ENCODE assay signal across 28 cellular contexts in the genomic region with DNA sequence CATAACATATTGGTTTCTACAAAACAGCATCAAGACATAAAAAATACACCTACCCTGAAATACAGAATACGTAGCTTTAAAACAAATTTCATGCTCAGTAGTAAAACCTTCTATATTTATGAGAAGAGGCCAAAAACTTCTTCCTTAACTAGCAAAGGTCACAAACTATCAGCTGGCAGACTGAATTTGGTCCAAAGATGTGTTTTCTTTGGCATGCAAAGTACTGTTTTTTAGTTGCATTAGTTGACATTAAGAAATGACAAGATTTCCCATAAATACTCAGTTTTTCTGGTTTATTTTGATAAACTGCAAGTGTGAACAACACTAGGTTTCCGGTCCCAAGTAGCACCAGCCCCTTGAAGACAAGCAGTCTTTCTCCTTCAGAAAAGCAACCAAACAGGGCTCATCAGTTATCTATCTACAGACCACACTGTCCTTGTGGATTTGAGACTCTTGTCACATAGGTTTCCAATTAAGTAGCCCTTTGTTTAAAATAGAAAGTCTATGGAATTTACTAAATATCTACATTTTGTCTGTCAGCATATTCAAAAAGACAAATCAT. TPM values are rescaled to one million over a fixed set of nuclear protein-coding genes. Genes with fewer than 3 reads are reported as not detected.
DNase-seq lines count a peak whose midpoint lies in the region; ATAC-seq, FAIRE-seq and TF ChIP-seq lines count a peak whose summit lies in the region.
"Had no signal": no experiment of that assay in that cellular context is flagged by ENCODE, and none has a peak within 500 bp of the region (broad histone marks: within the 10 kb centered on the region; RNA-seq: fewer than 3 reads in every experiment).

No MANE protein-coding gene starts in this region.

- H3K27ac Mint-ChIP-seq in osteocyte (ENCODE audit: unreplicated experiment), result peak overlapping the region; percentile 52
- H3K27ac Mint-ChIP-seq: activated CD4-positive, alpha-beta T cell treated with anti-CD3 and anti-CD28 coated beads, Interleukin-2, amount 10 ng/mL, durations not matched to agents 7 days and 5 days; activated naive CD8-positive, alpha-beta T cell treated with anti-CD3 and anti-CD28 coated beads, Interleukin-2, amount 10 ng/mL, durations not matched to agents 7 days and 5 days; activated T-cell treated with anti-CD3 and anti-CD28 coated beads, Interleukin-2, amount 50 U/mL, for 24 hours; IgD-negative memory B cell; naive thymus-derived CD8-positive, alpha-beta T cell had no signal

- no peak overlapping the region for H2BK20ac ChIP-seq in IMR-90 (ENCODE audit: low read depth, low read length)

- TF ChIP-seq POLR2A in IMR-90 (IDR thresholded peaks at IDR 0.05; ENCODE audit: low read depth, low read length) (no peak), K562 (conservative IDR thresholded peaks at IDR 0.05) (no peak)

- H3K9me1 ChIP-seq in IMR-90 (ENCODE audit: insufficient read depth, low read length) (no peaks in the 10 kb centered on the region), K562 (ENCODE audit: control insufficient read depth, insufficient read depth, low read length) (no peaks in the 10 kb centered on the region)

- H4K91ac ChIP-seq in IMR-90 (ENCODE audit: insufficient read depth, low read depth, low read length), result no peak overlapping the region

- TF ChIP-seq RAD21 in IMR-90 (IDR thresholded peaks at IDR 0.05; ENCODE audit: low read length), result no peak
- no peak for TF ChIP-seq RAD21 in K562 (CRISPR knock-in tag; conservative IDR thresholded peaks at IDR 0.05 in 1 of 2, IDR thresholded peaks at IDR 0.05 in 1 of 2)

- no peak overlapping the region for H3K14ac ChIP-seq in IMR-90 (replicated peaks; ENCODE audit: low read depth, low read length)

- DNase-seq in IMR-90 (no peak), K562 (ENCODE audit: extremely low read depth in 1 of 4, low spot score in 3 of 4) (no peak), fibroblast of pulmonary artery (ENCODE audit: low read depth) (peak; percentile 77), osteocyte (ENCODE audit: extremely low spot score, unreplicated experiment) (no peak), HTR-8/SVneo (ENCODE audit: insufficient read length, low spot score) (no peak), activated T-cell treated with anti-CD3 and anti-CD28 coated beads for 4 hours (no peak), foreskin keratinocyte (no peak)
- DNase-seq: activated CD4-positive, alpha-beta T cell treated with anti-CD3 and anti-CD28 coated beads, Interleukin-2, amount 10 ng/mL, durations not matched to agents 7 days and 5 days; activated gamma-delta T cell; activated naive CD8-positive, alpha-beta T cell treated with anti-CD3 and anti-CD28 coated beads, Interleukin-2, amount 10 ng/mL, durations not matched to agents 7 days and 5 days; activated T-cell treated with anti-CD3 and anti-CD28 coated beads, Interleukin-2, amount 50 U/mL, for 24 hours; COR-L47; dorsolateral prefrontal cortex; kidney; naive thymus-derived CD8-positive, alpha-beta T cell; NCI-H1092; NCI-H1694; NCI-H446 treated with DMSO at 0.1 percent for 48 hours; NCI-H82; SJCRH30; small intestine; stimulated activated naive CD4-positive, alpha-beta T cell; upper lobe of right lung had no signal

- POLR2A ChIA-PET in IMR-90 (lab: Charles Lee; ENCODE audit: unreplicated experiment) (no interaction called here), K562 (lab: Yijun Ruan, JAX) (interaction anchor here (0.5 to 1.1 kb wide), 2 partner anchors 9 to 1403 kb away, joined by 3 read pairs; no protein-coding TSS in a partner anchor)

- H2AK9ac ChIP-seq in IMR-90 (replicated peaks; ENCODE audit: low read depth, low read length, poor library complexity), result no peak overlapping the region

- H3K4me1 Mint-ChIP-seq in osteocyte (ENCODE audit: unreplicated experiment), result peaks cover 22% of the 10 kb centered on the region
- H3K4me1 Mint-ChIP-seq: activated CD4-positive, alpha-beta T cell treated with anti-CD3 and anti-CD28 coated beads, Interleukin-2, amount 10 ng/mL, durations not matched to agents 7 days and 5 days had no signal

- H3K79me2 ChIP-seq in K562 (ENCODE audit: control insufficient read depth, insufficient read depth, low read length), result no peaks in the 10 kb centered on the region

- no peaks in the 10 kb centered on the region for H3K9me3 ChIP-seq in IMR-90 (ENCODE audit: control insufficient read depth, insufficient read depth, low read length)
- no peaks in the 10 kb centered on the region for H3K9me3 ChIP-seq in K562 (replicated peaks; ENCODE audit: control insufficient read depth, insufficient read depth, low read depth, low read length)
- H3K9me3 ChIP-seq: SJCRH30, suprapubic skin, upper lobe of right lung had no signal

- dilution Hi-C loops in IMR-90 (cut with HindIII; ENCODE audit: low sequenced_read_pairs, unreplicated experiment), result no loop called here

- no peak overlapping the region for H3K4ac ChIP-seq in IMR-90 (ENCODE audit: low read depth, low read length)

- in situ Hi-C loops in IMR-90 (cut with MboI; ENCODE audit: low sequenced_read_pairs) (no loop called here), K562 (cut with MboI) (no loop called here)

- no peak overlapping the region for H2BK120ac ChIP-seq in IMR-90 (ENCODE audit: low read depth, low read length)

- H2AK5ac ChIP-seq in IMR-90 (ENCODE audit: low read depth, low read length), result no peak overlapping the region

- no peaks in the 10 kb centered on the region; a peak in 2 of 4 replicates for H3K79me1 ChIP-seq in IMR-90 (ENCODE audit: low read depth in 1 of 2, low read length in 2 of 2)

- H4K20me1 ChIP-seq in IMR-90 (ENCODE audit: insufficient read depth, low read length) (no peaks in the 10 kb centered on the region), K562 (replicated peaks; ENCODE audit: control insufficient read depth, insufficient read depth, low read length) (no peaks in the 10 kb centered on the region)

- H2AFZ ChIP-seq in IMR-90 (replicated peaks; ENCODE audit: low read length, poor library complexity) (no peak overlapping the region), K562 (ENCODE audit: low read depth, low read length) (no peak overlapping the region)

- no peak overlapping the region for H3K23ac ChIP-seq in IMR-90 (ENCODE audit: low read depth, low read length)

- intact Hi-C loops in IMR-90 (cut with micrococcal nuclease), result no loop called here
- intact Hi-C loops in K562 (cut with micrococcal nuclease), result no loop called here

- WGBS in IMR-90 (ENCODE audit: extremely low coverage in 2 of 2, insufficient read length in 1 of 2), 2 experiments, result no CpG with 5 or more reads among the region's 2 CpGs
- WGBS in K562 (ENCODE audit: insufficient coverage, low coverage, missing lambda C conversion rate), result 93% methylated on average over 2 of the region's 2 CpGs

- CTCF ChIA-PET in IMR-90 (lab: Yijun Ruan, JAX), result interaction anchor here (0.9 kb wide), 1 partner anchor 9 kb away, joined by 10 read pairs; no protein-coding TSS in a partner anchor
- CTCF ChIA-PET in K562 (lab: Yijun Ruan, JAX; ENCODE audit: low intra/inter-chr PET ratio), result no interaction called here

- H2BK5ac ChIP-seq in IMR-90 (ENCODE audit: low read depth, low read length, poor library complexity, severe bottlenecking), result no peak overlapping the region

- H3K4me3 ChIP-seq in IMR-90 (ENCODE audit: insufficient read depth, low read depth, low read length), result no peak overlapping the region
- no peak overlapping the region for H3K4me3 ChIP-seq in K562
- H3K4me3 ChIP-seq in fibroblast of pulmonary artery (replicated peaks; ENCODE audit: low read depth, low read length), result no peak overlapping the region
- H3K4me3 ChIP-seq: dorsolateral prefrontal cortex, SJCRH30, suprapubic skin, upper lobe of right lung had no signal

- H3K27ac ChIP-seq in IMR-90 (ENCODE audit: insufficient read depth, low read length), result no peak overlapping the region
- no peak overlapping the region for H3K27ac ChIP-seq in K562 (ENCODE audit: extremely low read depth, low read depth, low read length)
- no peak overlapping the region for H3K27ac ChIP-seq in foreskin keratinocyte
- H3K27ac ChIP-seq: C4-2B, SJCRH30, suprapubic skin, upper lobe of right lung had no signal

- no peak for TF ChIP-seq EP300 in K562 (IDR thresholded peaks at IDR 0.05; ENCODE audit: low read length)

- peak; percentile 32; the same call in 1 of the 2 replicates for ATAC-seq in IMR-90 (ENCODE audit: low read depth)
- ATAC-seq in K562, result no peak
- ATAC-seq in foreskin keratinocyte, result no peak
- no peak for ATAC-seq in GM18502 (IDR thresholded peaks at IDR 0.05; ENCODE audit: poor library complexity, unreplicated experiment)
- ATAC-seq: naive thymus-derived CD8-positive, alpha-beta T cell; upper lobe of right lung had no signal

- no TSS peak for BruUV-seq in IMR-90 (replicated peaks; lab: Mats Ljungman, UMichigan)
- BruUV-seq in K562 (replicated peaks; lab: Mats Ljungman, UMichigan), result no TSS peak

- peaks cover 8% of the 10 kb centered on the region for H3K36me3 Mint-ChIP-seq in osteocyte (ENCODE audit: unreplicated experiment)

- TF ChIP-seq CTCF in IMR-90 (conservative IDR thresholded peaks at IDR 0.05; ENCODE audit: low read depth, low read length) (no peak), K562 (IDR thresholded peaks at IDR 0.05 in 2 of 3, conservative IDR thresholded peaks at IDR 0.05 in 1 of 3; ENCODE audit: insufficient read depth in 2 of 3, low read depth in 1 of 3, low read length in 3 of 3) (no peak), fibroblast of pulmonary artery (IDR thresholded peaks at IDR 0.05; ENCODE audit: low read length, missing control alignments) (no peak), osteocyte (IDR thresholded peaks at IDR 0.05) (no peak), foreskin keratinocyte (conservative IDR thresholded peaks at IDR 0.05) (no peak)

- peak overlapping the region; percentile 33; the same call in 1 of the 2 replicates for H3K4me2 ChIP-seq in IMR-90 (ENCODE audit: low read depth, low read length)
- H3K4me2 ChIP-seq in K562 (ENCODE audit: insufficient read depth, low read length), result no peak overlapping the region

- no peak overlapping the region for H3K56ac ChIP-seq in IMR-90 (ENCODE audit: extremely low read depth, insufficient read depth, low read length)

- H3K4me3 Mint-ChIP-seq in osteocyte (ENCODE audit: unreplicated experiment), result no peak overlapping the region
- H3K4me3 Mint-ChIP-seq: activated CD4-positive, alpha-beta T cell treated with anti-CD3 and anti-CD28 coated beads, Interleukin-2, amount 10 ng/mL, durations not matched to agents 7 days and 5 days; activated naive CD8-positive, alpha-beta T cell treated with anti-CD3 and anti-CD28 coated beads, Interleukin-2, amount 10 ng/mL, durations not matched to agents 7 days and 5 days; activated T-cell treated with anti-CD3 and anti-CD28 coated beads, Interleukin-2, amount 50 U/mL, for 24 hours; IgD-negative memory B cell; naive thymus-derived CD8-positive, alpha-beta T cell had no signal

- H3K4me1 ChIP-seq in IMR-90 (ENCODE audit: control insufficient read depth, insufficient read depth, low read length), result peaks cover 7% of the 10 kb centered on the region
- H3K4me1 ChIP-seq in K562 (replicated peaks in 1 of 2; ENCODE audit: control insufficient read depth in 2 of 2, insufficient read depth in 2 of 2, low read length in 2 of 2), result no peaks in the 10 kb centered on the region
- no peaks in the 10 kb centered on the region for H3K4me1 ChIP-seq in foreskin keratinocyte
- H3K4me1 ChIP-seq: SJCRH30, suprapubic skin, upper lobe of right lung had no signal

- no peak overlapping the region for H4K8ac ChIP-seq in IMR-90 (ENCODE audit: low read depth in 2 of 2, low read length in 2 of 2)

- H3K27me3 ChIP-seq in IMR-90 (ENCODE audit: control insufficient read depth, insufficient read depth, low read length) (no peaks in the 10 kb centered on the region), K562 (ENCODE audit: control insufficient read depth in 2 of 2, insufficient read depth in 2 of 2, low read length in 2 of 2) (no peaks in the 10 kb centered on the region), foreskin keratinocyte (no peaks in the 10 kb centered on the region)
- H3K27me3 ChIP-seq: dorsolateral prefrontal cortex, SJCRH30, suprapubic skin, upper lobe of right lung had no signal

- no peak overlapping the region for H4K5ac ChIP-seq in IMR-90 (ENCODE audit: low read depth, low read length)

- H3K9me3 Mint-ChIP-seq in osteocyte (ENCODE audit: unreplicated experiment), result no peaks in the 10 kb centered on the region
- H3K9me3 Mint-ChIP-seq: activated CD4-positive, alpha-beta T cell treated with anti-CD3 and anti-CD28 coated beads, Interleukin-2, amount 10 ng/mL, durations not matched to agents 7 days and 5 days; activated naive CD8-positive, alpha-beta T cell treated with anti-CD3 and anti-CD28 coated beads, Interleukin-2, amount 10 ng/mL, durations not matched to agents 7 days and 5 days; activated T-cell treated with anti-CD3 and anti-CD28 coated beads, Interleukin-2, amount 50 U/mL, for 24 hours; IgD-negative memory B cell; naive thymus-derived CD8-positive, alpha-beta T cell had no signal

- H3K36me3 ChIP-seq in IMR-90 (ENCODE audit: control insufficient read depth, insufficient read depth, low read length) (no peaks in the 10 kb centered on the region), K562 (ENCODE audit: control insufficient read depth, insufficient read depth, low read length) (peaks cover 16% of the 10 kb centered on the region; the same call in 2 of the 3 replicates)
- H3K36me3 ChIP-seq: SJCRH30 had no signal

- FAIRE-seq in K562 (lab: Jason Lieb, UNC), result no peak
- no peak for FAIRE-seq in HTR-8/SVneo (lab: Jason Lieb, UNC)
- FAIRE-seq: astrocyte, kidney, small intestine had no signal

- H2BK15ac ChIP-seq in IMR-90 (ENCODE audit: low read depth, low read length), result no peak overlapping the region

- H3K18ac ChIP-seq in IMR-90 (ENCODE audit: low read depth, low read length), result no peak overlapping the region

- H3K27me3 Mint-ChIP-seq in osteocyte (ENCODE audit: unreplicated experiment), result no peaks in the 10 kb centered on the region
- H3K27me3 Mint-ChIP-seq: activated CD4-positive, alpha-beta T cell treated with anti-CD3 and anti-CD28 coated beads, Interleukin-2, amount 10 ng/mL, durations not matched to agents 7 days and 5 days; activated naive CD8-positive, alpha-beta T cell treated with anti-CD3 and anti-CD28 coated beads, Interleukin-2, amount 10 ng/mL, durations not matched to agents 7 days and 5 days; activated T-cell treated with anti-CD3 and anti-CD28 coated beads, Interleukin-2, amount 50 U/mL, for 24 hours; IgD-negative memory B cell; naive thymus-derived CD8-positive, alpha-beta T cell had no signal

- H3K9ac ChIP-seq in IMR-90 (ENCODE audit: low read depth, low read length) (no peak overlapping the region), K562 (ENCODE audit: insufficient read depth in 1 of 2, low read depth in 2 of 2, low read length in 2 of 2) (no peak overlapping the region)

RNA-seq across cellular contexts. Expression of a gene that starts 35.6 kb away (rescaled TPM):
- total RNA-seq in IMR-90 (2012; rRNA removed), result 17.6 and 23.6 TPM in 2 replicates
- polyA plus RNA-seq in IMR-90 (2012; rRNA removed), result 13.9 and 16.3 TPM in 2 replicates
- polyA plus RNA-seq in IMR-90 (2012; cell fraction: cytosol; rRNA removed), result 5.2 and 8.9 TPM in 2 replicates
- 12.7 and 38.3 TPM in 2 replicates for polyA plus RNA-seq in IMR-90 (2012; cell fraction: nucleus; rRNA removed; ENCODE audit: low replicate concordance)
- total RNA-seq in K562 (2011; cell fraction: chromatin; rRNA removed; ENCODE audit: low replicate concordance), result 36.2 and 70.5 TPM in 2 replicates
- 12.8 and 19.2 TPM in 2 replicates for total RNA-seq in K562 (2011; cell fraction: nucleolus; rRNA removed)
- total RNA-seq in K562 (2011; cell fraction: nucleoplasm; rRNA removed), result 30.2 and 31.1 TPM in 2 replicates
- total RNA-seq in K562 (2014; rRNA removed), result 13.5 and 17.5 TPM in 2 replicates
- 23.8 and 24.6 TPM in 2 replicates for total RNA-seq in K562 (2014; rRNA removed; fragmentation: Illumina TruSeq; extraction: Trizol)
- 22.6 and 22.7 TPM in 2 replicates for total RNA-seq in K562 (2015; rRNA removed; fragmentation: Illumina TruSeq; extraction: Trizol)
- total RNA-seq in K562 (2021), result 20.5 and 21.3 TPM in 2 replicates
- 27.1 and 36.5 TPM in 2 replicates for polyA plus RNA-seq in K562 (2011; rRNA removed)
- 14.3 and 17.6 TPM in 2 replicates for polyA plus RNA-seq in K562 (2011; cell fraction: cytosol; rRNA removed)
- 33.7 and 36.3 TPM in 2 replicates for polyA plus RNA-seq in K562 (2011; cell fraction: nucleus; rRNA removed)
- polyA plus RNA-seq in K562 (2012), result 14.2 and 15.0 TPM in 2 replicates
- 20.3 and 21.7 TPM in 2 replicates for polyA plus RNA-seq in K562 (2014; fragmentation: Illumina TruSeq; extraction: Trizol)
- 10 to 100 TPM; 18.3 to 31.5 TPM for polyA plus RNA-seq in K562 (2014; fragmentation: Nextera tagmentation; extraction: Ambion mirVana)
- 17.6 and 23.2 TPM in 2 replicates for polyA plus RNA-seq in K562 (2014; rRNA removed)
- 41.6 and 43.3 TPM in 2 replicates for polyA minus RNA-seq in K562 (2011; rRNA and poly(A)+ RNA removed)
- 12.9 and 19.3 TPM in 2 replicates for polyA minus RNA-seq in K562 (2011; cell fraction: cytosol; rRNA and poly(A)+ RNA removed)
- polyA minus RNA-seq in K562 (2011; cell fraction: nucleus; rRNA and poly(A)+ RNA removed), result 17.6 and 21.2 TPM in 2 replicates
- total RNA-seq in osteocyte, result 16.5 and 18.7 TPM in 2 replicates
- total RNA-seq in foreskin keratinocyte, result 15.4 and 17.4 TPM in 2 replicates
- 7.6 and 9.7 TPM in 2 replicates for polyA plus RNA-seq in foreskin keratinocyte
